9 cellular contexts compared by ENCODE assay signal in the genomic region with DNA sequence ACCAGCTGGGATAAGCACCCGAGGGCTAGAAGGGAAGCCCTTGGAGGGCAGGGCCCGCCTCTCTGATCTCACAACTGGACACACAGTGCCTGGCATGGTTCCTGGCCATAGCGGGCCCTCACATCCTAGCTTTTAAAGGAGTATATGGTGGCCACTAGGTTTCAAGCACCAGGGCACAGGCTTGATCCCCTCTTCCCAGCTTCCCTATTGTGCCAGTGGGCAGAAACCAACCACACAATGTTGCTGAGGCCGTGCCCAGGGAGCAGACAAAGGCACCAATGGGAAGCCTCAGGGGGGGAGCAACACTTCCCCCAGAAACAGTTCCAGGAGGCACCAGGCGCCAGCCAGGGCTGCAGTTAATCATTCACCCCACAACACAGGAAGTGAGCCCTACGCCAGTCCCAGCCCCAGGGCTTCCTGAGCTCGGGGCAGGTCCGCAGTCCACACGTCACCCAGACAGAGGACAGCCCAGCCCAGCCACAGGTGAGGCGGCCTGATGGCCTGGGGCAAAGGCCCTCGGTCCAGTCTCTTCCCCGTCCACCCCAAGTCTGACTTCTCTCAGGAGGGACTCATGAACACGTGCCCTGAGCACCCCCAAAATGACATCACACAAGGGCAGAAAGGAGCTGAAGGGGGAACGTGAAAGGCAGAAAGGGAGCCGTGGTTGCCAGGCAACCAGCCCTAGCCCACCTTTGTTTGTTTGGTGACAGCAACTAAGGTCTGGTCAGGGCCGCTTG. TPM values are rescaled to one million over a fixed set of nuclear protein-coding genes. Genes with fewer than 3 reads are reported as not detected.
DNase-seq lines count a peak whose midpoint lies in the region; ATAC-seq and TF ChIP-seq lines count a peak whose summit lies in the region.
"Had no signal": no experiment of that assay in that cellular context is flagged by ENCODE, and none has a peak within 500 bp of the region (broad histone marks: within the 10 kb centered on the region; RNA-seq: fewer than 3 reads in every experiment).

No MANE protein-coding gene starts in this region.

- TF ChIP-seq POLR2A in GM18505 (IDR thresholded peaks at IDR 0.05; ENCODE audit: borderline replicate concordance, extremely low read depth, insufficient read depth, insufficient read length) (peak; percentile 26), Peyer's patch (IDR thresholded peaks at IDR 0.05) (peak; percentile 46 to 86)

- DNase-seq in Peyer's patch (peak in 2 of 3 donors; percentile 90), globus pallidus (ENCODE audit: low spot score) (peak; percentile 96), pulmonary artery endothelial cell (ENCODE audit: low read depth, low spot score) (peak; percentile 46), amniotic stem cell (lab: John Stamatoyannopoulos, UW) (no peak), RPMI8226 (no peak), NAMALWA (ENCODE audit: low spot score) (no peak)

- peaks cover 0 to 18% (median 0%) of the 10 kb centered on the region in 4 donors for H3K4me1 ChIP-seq in Peyer's patch
- H3K4me1 ChIP-seq: SJSA1 had no signal

- H3K4me3 ChIP-seq in Peyer's patch = peak overlapping the region in 2 of 4 donors; percentile 30 to 40
- H3K4me3 ChIP-seq: SJSA1 had no signal

- H3K27ac ChIP-seq in Peyer's patch = peak overlapping the region in 3 of 4 donors; percentile 80 to 96 (median 91)
- H3K27ac ChIP-seq: SJSA1 had no signal

- TF ChIP-seq CTCF in Peyer's patch (IDR thresholded peaks at IDR 0.05) = no peak

- H3K9me3 ChIP-seq in Peyer's patch = no peaks in the 10 kb centered on the region
- H3K9me3 ChIP-seq: SJSA1 had no signal

- ATAC-seq in GM18505 (IDR thresholded peaks at IDR 0.05; ENCODE audit: unreplicated experiment) = peak; percentile 60
- peak; percentile 86 for ATAC-seq in HG02642 (IDR thresholded peaks at IDR 0.05; ENCODE audit: poor library complexity, unreplicated experiment)

- peaks cover 0 to 14% (median 0%) of the 10 kb centered on the region in 3 donors for H3K36me3 ChIP-seq in Peyer's patch

- no peaks in the 10 kb centered on the region for H3K27me3 ChIP-seq in Peyer's patch
- H3K27me3 ChIP-seq: SJSA1 had no signal

RNA-seq across cellular contexts. Expression of a gene that starts 12.8 kb away (rescaled TPM):
- total RNA-seq in Peyer's patch (100 to 1,000 TPM in 1 of 4 donors, 10 to 100 TPM in 2, not detected in 1; 68.8 to 161 (median 97.1) TPM), pulmonary artery endothelial cell (0.07 TPM in 1 of 2 replicates, not detected in the other)

RNA-seq across cellular contexts. Expression of a gene that starts 20.9 kb away (rescaled TPM):
- total RNA-seq in Peyer's patch (10 to 100 TPM; 26.3 to 85.0 (median 44.1) TPM), pulmonary artery endothelial cell (12.0 and 20.2 TPM in 2 replicates)

RNA-seq across cellular contexts. Expression of a gene that starts 21.1 kb away (rescaled TPM):
- total RNA-seq in Peyer's patch (100 to 1,000 TPM in 2 of 4 donors, 10 to 100 TPM in 2; 65.3 to 117 (median 101) TPM), pulmonary artery endothelial cell (66.7 and 95.2 TPM in 2 replicates)

RNA-seq across cellular contexts. Expression of a gene that starts 58.5 kb away (rescaled TPM):
- total RNA-seq in Peyer's patch = 1,000 to 10,000 TPM in 3 of 4 donors, 100 to 1,000 TPM in 1; 552 to 2,671 (median 1,951) TPM
- total RNA-seq in pulmonary artery endothelial cell = 1.6 and 10.5 TPM in 2 replicates

Comparison
In these comparisons a context has a peak if more than half of its experiments do, and no peak if none do; other contexts are left out.
1. DNase-seq: peak in Peyer's patch (2 of 3), globus pallidus (single experiment) and pulmonary artery endothelial cell (single experiment); none in amniotic stem cell (single experiment), RPMI8226 (single experiment) and NAMALWA (single experiment).